8 cellular contexts compared by ENCODE assay signal in genomic region chr7:100157334-100158228, GRCh38. TPM values are rescaled to one million over a fixed set of nuclear protein-coding genes. Genes with fewer than 3 reads are reported as not detected.
DNase-seq lines count a peak whose midpoint lies in the region; ATAC-seq and TF ChIP-seq lines count a peak whose summit lies in the region.

No MANE protein-coding gene starts in this region.

- H3K36me3 ChIP-seq in lower lobe of right lung = peaks cover 45% of the 10 kb centered on the region
- peaks cover 3 to 45% (median 35%) of the 10 kb centered on the region in 4 donors for H3K36me3 ChIP-seq in upper lobe of left lung

- peak overlapping the region; percentile 79 for H3K4me3 Mint-ChIP-seq in activated CD4-positive, alpha-beta T cell treated with anti-CD3 and anti-CD28 coated beads, Interleukin-2, amount 10 ng/mL, durations not matched to agents 24 days and 14 days

- peaks cover 30% of the 10 kb centered on the region for H3K4me1 Mint-ChIP-seq in activated CD4-positive, alpha-beta T cell treated with anti-CD3 and anti-CD28 coated beads, Interleukin-2, amount 10 ng/mL, durations not matched to agents 24 days and 14 days

- intact Hi-C loops in activated CD4-positive, alpha-beta T cell treated with anti-CD3 and anti-CD28 coated beads, Interleukin-2, amount 10 ng/mL, durations not matched to agents 24 days and 14 days (cut with micrococcal nuclease) = loop anchor here (1.0 to 2.0 kb wide), 3 partner anchors 9 to 57 kb away; partner anchors contain the start of genes AP4M1, GAL3ST4, LAMTOR4 and MCM7
- intact Hi-C loops in lower lobe of right lung (cut with DNase I) = no loop called here

- peak overlapping the region; percentile 84 for H3K27ac ChIP-seq in lower lobe of right lung
- peak overlapping the region; percentile 77 to 92 (median 85) for H3K27ac ChIP-seq in upper lobe of left lung

- H3K4me1 ChIP-seq in lower lobe of right lung (peaks cover 46% of the 10 kb centered on the region), upper lobe of left lung (peaks cover 10 to 36% (median 27%) of the 10 kb centered on the region in 4 donors)

- H3K9me3 Mint-ChIP-seq in activated CD4-positive, alpha-beta T cell treated with anti-CD3 and anti-CD28 coated beads, Interleukin-2, amount 10 ng/mL, durations not matched to agents 24 days and 14 days = no peaks in the 10 kb centered on the region

- no peak for DNase-seq in activated CD4-positive, alpha-beta T cell treated with anti-CD3 and anti-CD28 coated beads, Interleukin-2, amount 10 ng/mL, durations not matched to agents 24 days and 14 days
- no peak for DNase-seq in activated CD4-positive, alpha-beta T cell treated with anti-CD3 and anti-CD28 coated beads, Interleukin-2, amount 50 U/mL, for 4 hours
- DNase-seq in OCI-M1 (lab: John Stamatoyannopoulos, UW) (peak; percentile 59), dermis blood vessel endothelial cell (peak; percentile 68), lower lobe of right lung (peak; percentile 67), upper lobe of left lung (peak in 1 of 2 donors; percentile 83), NCI-H446 (lab: John Stamatoyannopoulos, UW) (no peak)

- peaks cover 32% of the 10 kb centered on the region for H3K36me3 Mint-ChIP-seq in activated CD4-positive, alpha-beta T cell treated with anti-CD3 and anti-CD28 coated beads, Interleukin-2, amount 10 ng/mL, durations not matched to agents 24 days and 14 days (ENCODE audit: low read depth)

- ATAC-seq in lower lobe of right lung = peak; percentile 54
- peak in 1 of 2 donors; percentile 54 for ATAC-seq in upper lobe of left lung (ENCODE audit: low FRiP score in 2 of 2)
- ATAC-seq in GM18867 (IDR thresholded peaks at IDR 0.05; ENCODE audit: unreplicated experiment) = no peak

- TF ChIP-seq CTCF in lower lobe of right lung (IDR thresholded peaks at IDR 0.05) (no peak), upper lobe of left lung (IDR thresholded peaks at IDR 0.05) (peak in 1 of 6 experiments; percentile 8)

- H3K27me3 ChIP-seq in lower lobe of right lung (ENCODE audit: low read depth) (no peaks in the 10 kb centered on the region), upper lobe of left lung (no peaks in the 10 kb centered on the region)

- 45 to 48% methylated on average over 14 to 23 of the region's 32 CpGs for WGBS in upper lobe of left lung, 2 donors

- no peak for TF ChIP-seq POLR2A in upper lobe of left lung (IDR thresholded peaks at IDR 0.05)

- H3K9me3 ChIP-seq in lower lobe of right lung (no peaks in the 10 kb centered on the region), upper lobe of left lung (no peaks in the 10 kb centered on the region)

- H3K4me3 ChIP-seq in lower lobe of right lung = peak overlapping the region; percentile 90
- peak overlapping the region; percentile 83 to 98 (median 94) for H3K4me3 ChIP-seq in upper lobe of left lung

- TF ChIP-seq EP300 in upper lobe of left lung (IDR thresholded peaks at IDR 0.05) = no peak

- H3K27ac Mint-ChIP-seq in activated CD4-positive, alpha-beta T cell treated with anti-CD3 and anti-CD28 coated beads, Interleukin-2, amount 10 ng/mL, durations not matched to agents 24 days and 14 days = peak overlapping the region; percentile 73

- H3K27me3 Mint-ChIP-seq in activated CD4-positive, alpha-beta T cell treated with anti-CD3 and anti-CD28 coated beads, Interleukin-2, amount 10 ng/mL, durations not matched to agents 24 days and 14 days = no peaks in the 10 kb centered on the region

RNA-seq across cellular contexts. Expression of gene TRAPPC14, which starts 0.9 kb away (rescaled TPM):
- total RNA-seq in activated CD4-positive, alpha-beta T cell treated with anti-CD3 and anti-CD28 coated beads, Interleukin-2, amount 10 ng/mL, durations not matched to agents 24 days and 14 days = 31.7 and 39.2 TPM in 2 replicates
- total RNA-seq in dermis blood vessel endothelial cell (4.1 and 4.7 TPM in 2 replicates), lower lobe of right lung (24.3 TPM), upper lobe of left lung (100 to 1,000 TPM in 1 of 6 donors, 10 to 100 TPM in 5; 12.6 to 108 (median 25.3) TPM)

RNA-seq across cellular contexts. Expression of gene LAMTOR4, which starts 8.9 kb away (rescaled TPM):
- 123 and 126 TPM in 2 replicates for total RNA-seq in activated CD4-positive, alpha-beta T cell treated with anti-CD3 and anti-CD28 coated beads, Interleukin-2, amount 10 ng/mL, durations not matched to agents 24 days and 14 days
- 55.1 and 133 TPM in 2 replicates for total RNA-seq in dermis blood vessel endothelial cell
- 131 TPM for total RNA-seq in lower lobe of right lung
- total RNA-seq in upper lobe of left lung = 100 to 1,000 TPM; 111 to 223 (median 148) TPM

RNA-seq across cellular contexts. Expression of gene GAL3ST4, which starts 10.8 kb away (rescaled TPM):
- total RNA-seq in activated CD4-positive, alpha-beta T cell treated with anti-CD3 and anti-CD28 coated beads, Interleukin-2, amount 10 ng/mL, durations not matched to agents 24 days and 14 days = 2.1 TPM in 2 replicates
- total RNA-seq in dermis blood vessel endothelial cell = 0.17 and 0.88 TPM in 2 replicates
- 5.3 TPM for total RNA-seq in lower lobe of right lung
- total RNA-seq in upper lobe of left lung = 10 to 100 TPM in 1 of 6 donors, 1 to 10 TPM in 4, not detected in 1; 2.4 to 11.5 (median 5.2) TPM

RNA-seq across cellular contexts. Expression of gene GPC2, which starts 19.6 kb away (rescaled TPM):
- total RNA-seq in activated CD4-positive, alpha-beta T cell treated with anti-CD3 and anti-CD28 coated beads, Interleukin-2, amount 10 ng/mL, durations not matched to agents 24 days and 14 days = 6.3 and 7.9 TPM in 2 replicates
- 2.8 and 4.4 TPM in 2 replicates for total RNA-seq in dermis blood vessel endothelial cell
- total RNA-seq in lower lobe of right lung = 0.77 TPM
- 10 to 100 TPM in 1 of 6 donors, 1 to 10 TPM in 2, under 1 TPM in 3; 0.20 to 25.1 (median 0.96) TPM for total RNA-seq in upper lobe of left lung

RNA-seq across cellular contexts. Expression of gene STAG3, which starts 20.1 kb away (rescaled TPM):
- 23.7 TPM in 2 replicates for total RNA-seq in activated CD4-positive, alpha-beta T cell treated with anti-CD3 and anti-CD28 coated beads, Interleukin-2, amount 10 ng/mL, durations not matched to agents 24 days and 14 days
- total RNA-seq in dermis blood vessel endothelial cell = 0.17 and 0.23 TPM in 2 replicates
- total RNA-seq in lower lobe of right lung = 4.1 TPM
- total RNA-seq in upper lobe of left lung = 1 to 10 TPM in 5 of 6 donors, not detected in 1; 1.5 to 5.2 (median 2.8) TPM

Comparison
In these comparisons a context has a peak if more than half of its experiments do, and no peak if none do; other contexts are left out.
1. DNase-seq: peak in OCI-M1 (single experiment), dermis blood vessel endothelial cell (single experiment) and lower lobe of right lung (single experiment); none in activated CD4-positive, alpha-beta T cell treated with anti-CD3 and anti-CD28 coated beads, Interleukin-2, amount 10 ng/mL, durations not matched to agents 24 days and 14 days (single experiment), activated CD4-positive, alpha-beta T cell treated with anti-CD3 and anti-CD28 coated beads, Interleukin-2, amount 50 U/mL, for 4 hours (0 of 2) and NCI-H446 (0 of 2).